ENCODE assay signal across 8 cellular contexts in genomic region chr13:114161644-114162532, GRCh38. TPM values are rescaled to one million over a fixed set of nuclear protein-coding genes. Genes with fewer than 3 reads are reported as not detected.
A peak's percentile ranks its signal among the peaks of the same experiment; 100 is the strongest.
DNase-seq lines count a peak whose midpoint lies in the region; ATAC-seq and TF ChIP-seq lines count a peak whose summit lies in the region.

No MANE protein-coding gene starts in this region.

- H3K9me3 Mint-ChIP-seq in dendritic cell treated with granulocyte-macrophage colony-stimulating factor and Interleukin-4, amounts not matched to agents 40 ng/mL and 50 ng/mL, for 4 days = no peaks in the 10 kb centered on the region
- H3K9me3 Mint-ChIP-seq in nephron = peaks cover 8% of the 10 kb centered on the region

- peak overlapping the region; percentile 45; the same call in 1 of the 2 replicates for H2AFZ ChIP-seq in PC-9

- H3K4me2 ChIP-seq in PC-9 = peak overlapping the region; percentile 61

- H3K9me3 ChIP-seq in PC-9 (ENCODE audit: insufficient read depth, low read depth) = no peaks in the 10 kb centered on the region

- H3K4me3 Mint-ChIP-seq in dendritic cell treated with granulocyte-macrophage colony-stimulating factor and Interleukin-4, amounts not matched to agents 40 ng/mL and 50 ng/mL, for 4 days = peak overlapping the region; percentile 25
- no peak overlapping the region for H3K4me3 Mint-ChIP-seq in nephron

- TF ChIP-seq CTCF in PC-9 (conservative IDR thresholded peaks at IDR 0.05) (no peak), nephron (IDR thresholded peaks at IDR 0.05; ENCODE audit: unreplicated experiment in 3 of 3) (no peak), RWPE1 (conservative IDR thresholded peaks at IDR 0.05; ENCODE audit: low read depth) (no peak)

- H3K4me1 Mint-ChIP-seq in dendritic cell treated with granulocyte-macrophage colony-stimulating factor and Interleukin-4, amounts not matched to agents 40 ng/mL and 50 ng/mL, for 4 days (ENCODE audit: low read depth) = peaks cover 44% of the 10 kb centered on the region
- H3K4me1 Mint-ChIP-seq in nephron = peaks cover 8% of the 10 kb centered on the region

- H3K27me3 ChIP-seq in PC-9 (ENCODE audit: insufficient read depth, low read depth) = peaks cover 33% of the 10 kb centered on the region; the same call in 1 of the 2 replicates

- POLR2A ChIA-PET in PC-9 (lab: Charles Lee; ENCODE audit: unreplicated experiment) = no interaction called here
- POLR2A ChIA-PET in RWPE1 (lab: Yijun Ruan, JAX; ENCODE audit: low non-redundant PET) = interaction anchor here (0.6 kb wide), 1 partner anchor 595 kb away, joined by 6 read pairs; no protein-coding TSS in a partner anchor

- peaks cover 26% of the 10 kb centered on the region for H3K27me3 Mint-ChIP-seq in dendritic cell treated with granulocyte-macrophage colony-stimulating factor and Interleukin-4, amounts not matched to agents 40 ng/mL and 50 ng/mL, for 4 days
- peaks cover 38% of the 10 kb centered on the region for H3K27me3 Mint-ChIP-seq in nephron (ENCODE audit: low read depth)

- DNase-seq in ELR (ENCODE audit: low read depth) (peak; percentile 29), PC-9 (peak in 1 of 2 experiments; percentile 16), NCI-H226 (no peak), RWPE1 (ENCODE audit: low spot score) (no peak)

- H3F3A ChIP-seq in PC-9 (ENCODE audit: insufficient read depth, low read depth) = peaks cover 6% of the 10 kb centered on the region; the same call in 1 of the 2 replicates

- H3K4me3 ChIP-seq in PC-9 = peak overlapping the region; percentile 23; the same call in 1 of the 2 replicates

- H3K79me2 ChIP-seq in PC-9 (ENCODE audit: low read depth) = no peaks in the 10 kb centered on the region

- H3K27ac Mint-ChIP-seq in dendritic cell treated with granulocyte-macrophage colony-stimulating factor and Interleukin-4, amounts not matched to agents 40 ng/mL and 50 ng/mL, for 4 days = peak overlapping the region; percentile 82
- H3K27ac Mint-ChIP-seq in nephron = peak overlapping the region; percentile 15 to 57 (median 34)

- no peaks in the 10 kb centered on the region for H3K9me2 ChIP-seq in PC-9 (ENCODE audit: insufficient read depth)

- 0 out of 2 replicates have a peak, but pooled peaks cover 9% of the 10 kb centered on the region for H3K4me1 ChIP-seq in PC-9 (replicated peaks; ENCODE audit: insufficient read depth)

- no peaks in the 10 kb centered on the region for H3K36me3 Mint-ChIP-seq in dendritic cell treated with granulocyte-macrophage colony-stimulating factor and Interleukin-4, amounts not matched to agents 40 ng/mL and 50 ng/mL, for 4 days (ENCODE audit: low read depth)
- H3K36me3 Mint-ChIP-seq in nephron (ENCODE audit: low read depth) = no peaks in the 10 kb centered on the region

- BruUV-seq in PC-9 (replicated peaks; lab: Mats Ljungman, UMichigan) = no TSS peak

- no peaks in the 10 kb centered on the region for H4K20me1 ChIP-seq in PC-9 (ENCODE audit: insufficient read depth)

- intact Hi-C loops in PC-9 (cut with micrococcal nuclease; ENCODE audit: unreplicated experiment) = no loop called here
- intact Hi-C loops in dendritic cell treated with granulocyte-macrophage colony-stimulating factor and Interleukin-4, amounts not matched to agents 40 ng/mL and 50 ng/mL, for 4 days (cut with micrococcal nuclease) = no loop called here

- CTCF ChIA-PET in PC-9 (lab: Charles Lee) (interaction anchor here (0.6 kb wide), 1 partner anchor 83 kb away, joined by 3 read pairs; no protein-coding TSS in a partner anchor), RWPE1 (lab: Yijun Ruan, JAX) (no interaction called here)

- ATAC-seq in GM19023 (IDR thresholded peaks at IDR 0.05; ENCODE audit: unreplicated experiment) (no peak), GM18873 (IDR thresholded peaks at IDR 0.05; ENCODE audit: low FRiP score, unreplicated experiment) (no peak)

- no peaks in the 10 kb centered on the region for H3K36me3 ChIP-seq in PC-9 (ENCODE audit: low read depth)

- H3K27ac ChIP-seq in PC-9 (no peak overlapping the region), RWPE1 (no peak overlapping the region)

RNA-seq across cellular contexts. Expression of gene CFAP97D2, which starts 17.2 kb away (rescaled TPM):
- not detected in 2 replicates for total RNA-seq in PC-9 (2021)

RNA-seq across cellular contexts. Expression of gene RASA3, which starts 29.5 kb away (rescaled TPM):
- 9.7 and 10.0 TPM in 2 replicates for total RNA-seq in PC-9 (2021)
